13 cellular contexts compared by ENCODE assay signal in the genomic region with DNA sequence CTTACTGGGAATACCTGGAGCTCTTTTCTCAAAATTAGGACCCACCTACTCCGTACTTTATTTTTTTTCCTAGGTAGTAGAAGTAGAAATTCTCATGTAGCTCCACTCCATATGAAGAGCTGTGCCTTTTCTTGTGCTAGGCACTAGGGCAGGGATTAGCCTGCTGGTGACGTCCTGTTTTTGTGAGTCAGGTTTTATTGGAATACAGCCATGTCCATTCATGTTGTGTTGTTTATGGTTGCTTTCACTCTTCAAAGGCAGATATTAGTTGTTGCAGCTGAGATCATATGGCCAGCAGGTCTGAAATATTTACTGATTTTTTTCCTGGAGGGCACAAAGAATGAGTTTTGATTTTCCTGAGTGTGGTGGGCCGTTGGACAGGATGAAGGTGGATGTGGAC. TPM values are rescaled to one million over a fixed set of nuclear protein-coding genes. Genes with fewer than 3 reads are reported as not detected.
DNase-seq lines count a peak whose midpoint lies in the region; TF ChIP-seq lines count a peak whose summit lies in the region.
"Had no signal": no experiment of that assay in that cellular context is flagged by ENCODE, and none has a peak within 500 bp of the region (broad histone marks: within the 10 kb centered on the region; RNA-seq: fewer than 3 reads in every experiment).

No MANE protein-coding gene starts in this region.

- H3K9me3 Mint-ChIP-seq in osteocyte (ENCODE audit: unreplicated experiment), result peaks cover 13% of the 10 kb centered on the region

- DNase-seq in DMS 273 (lab: John Stamatoyannopoulos, UW; ENCODE audit: unreplicated experiment) (peak; percentile 10), DMS 273 treated with DMSO at 0.1 percent for 48 hours (lab: John Stamatoyannopoulos, UW) (no peak), NCI-H446 treated with DMSO at 0.1 percent for 48 hours (lab: John Stamatoyannopoulos, UW) (peak; percentile 15), epithelial cell of prostate (ENCODE audit: low read depth, low spot score) (peak; percentile 66), osteocyte (ENCODE audit: extremely low spot score, unreplicated experiment) (no peak), NCI-H187 treated with DMSO at 0.1 percent for 48 hours (lab: John Stamatoyannopoulos, UW) (no peak), dedifferentiated amniotic fluid mesenchymal stem cell (ENCODE audit: extremely low spot score) (no peak)
- no peak for DNase-seq in stimulated activated CD4-positive, alpha-beta T cell treated with anti-CD3 and anti-CD28 coated beads, Interleukin-4, amount 100 ng/mL, for 1 hour
- DNase-seq: aorta, NCI-H187, T-helper 9 cell, tibial artery had no signal

- peaks cover 4% of the 10 kb centered on the region for H3K36me3 Mint-ChIP-seq in osteocyte (ENCODE audit: unreplicated experiment)

- H3K27ac Mint-ChIP-seq in osteocyte (ENCODE audit: unreplicated experiment), result peak overlapping the region; percentile 32

- peaks cover 28% of the 10 kb centered on the region for H3K4me1 Mint-ChIP-seq in osteocyte (ENCODE audit: unreplicated experiment)

- no peak for TF ChIP-seq CTCF in osteocyte (IDR thresholded peaks at IDR 0.05)

- H3K27ac ChIP-seq in epithelial cell of prostate, result peak overlapping the region; percentile 67
- H3K27ac ChIP-seq: 22Rv1, tibial artery had no signal

- H3K4me3 Mint-ChIP-seq in osteocyte (ENCODE audit: unreplicated experiment), result peak overlapping the region; percentile 2

- H3K27me3 Mint-ChIP-seq in osteocyte (ENCODE audit: unreplicated experiment), result no peaks in the 10 kb centered on the region

RNA-seq across cellular contexts. Expression of gene XRN2, which starts 20.5 kb away (rescaled TPM):
- total RNA-seq in osteocyte, result 66.7 and 67.0 TPM in 2 replicates

Comparison
In these comparisons a context has a peak if more than half of its experiments do, and no peak if none do; other contexts are left out.
1. DNase-seq: peak in DMS 273 (single experiment), NCI-H446 treated with DMSO at 0.1 percent for 48 hours (single experiment) and epithelial cell of prostate (single experiment); none in DMS 273 treated with DMSO at 0.1 percent for 48 hours (single experiment), osteocyte (single experiment), NCI-H187 treated with DMSO at 0.1 percent for 48 hours (single experiment), dedifferentiated amniotic fluid mesenchymal stem cell (single experiment) and stimulated activated CD4-positive, alpha-beta T cell treated with anti-CD3 and anti-CD28 coated beads, Interleukin-4, amount 100 ng/mL, for 1 hour (single experiment).